Comparison of ENCODE assay signal across 19 cellular contexts in the genomic region with DNA sequence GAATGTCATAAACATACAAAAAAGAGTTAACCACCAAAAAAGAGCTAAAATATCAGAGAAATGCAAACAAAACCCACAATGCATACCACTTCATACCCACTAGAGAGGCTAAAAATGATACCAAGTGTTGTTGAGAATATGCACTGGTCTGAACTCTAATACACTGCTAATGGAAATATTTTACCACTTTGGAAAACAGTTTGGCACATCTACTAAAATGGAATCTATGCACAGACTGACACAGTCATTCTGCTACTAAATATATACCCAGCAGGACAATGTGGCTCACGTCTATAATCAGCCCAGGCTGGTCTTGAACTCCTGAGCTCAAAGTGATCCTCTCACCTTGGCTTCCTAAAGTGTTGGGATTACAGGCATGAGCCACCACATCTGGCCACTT. TPM values are rescaled to one million over a fixed set of nuclear protein-coding genes. Genes with fewer than 3 reads are reported as not detected.
DNase-seq lines count a peak whose midpoint lies in the region; ATAC-seq and TF ChIP-seq lines count a peak whose summit lies in the region.
"Had no signal": no experiment of that assay in that cellular context is flagged by ENCODE, and none has a peak within 500 bp of the region (broad histone marks: within the 10 kb centered on the region; RNA-seq: fewer than 3 reads in every experiment).

No MANE protein-coding gene starts in this region.

- no peak overlapping the region for H3K4me3 ChIP-seq in aorta (ENCODE audit: low read length in 2 of 2)
- H3K4me3 ChIP-seq: adrenal gland, prostate gland had no signal

- intact Hi-C loops in aorta (cut with DNase I): no loop called here

- no peak for DNase-seq in stimulated activated naive CD8-positive, alpha-beta T cell treated with anti-CD3 and anti-CD28 coated beads, Interleukin-15, Interleukin-2, amounts not matched to agents 100 U/mL and 50 U/mL, for 24 hours
- DNase-seq in stimulated activated naive CD8-positive, alpha-beta T cell treated with anti-CD3 and anti-CD28 coated beads, Interleukin-15, amount 100 ng/mL, for 72 hours: no peak
- no peak for DNase-seq in glutamatergic neuron
- peak; percentile 32 for DNase-seq in myocyte (ENCODE audit: low read depth)
- no peak for DNase-seq in aorta
- DNase-seq in NCI-H2029 treated with DMSO at 0.1 percent for 48 hours (lab: John Stamatoyannopoulos, UW): no peak
- DNase-seq in NCI-H2196 (lab: John Stamatoyannopoulos, UW; ENCODE audit: unreplicated experiment): no peak
- DNase-seq: ACHN; activated CD4-positive, alpha-beta T cell treated with anti-CD3 and anti-CD28 coated beads, Interleukin-2, amount 50 U/mL, for 4 hours; adrenal gland; H9; naive thymus-derived CD8-positive, alpha-beta T cell; NCI-H1092 treated with DMSO at 0.1 percent for 48 hours; NCI-H2171; NCI-H82; stimulated activated CD4-positive, alpha-beta T cell treated with anti-CD3 and anti-CD28 coated beads, Interleukin-15, amount 100 ng/mL, for 24 hours had no signal

- WGBS in aorta, 2 donors: 0 to 5% methylated on average over 1 of the region's 1 CpG

- no peaks in the 10 kb centered on the region for H3K27me3 Mint-ChIP-seq in stimulated activated naive CD8-positive, alpha-beta T cell treated with anti-CD3 and anti-CD28 coated beads, Interleukin-15, amount 100 ng/mL, for 72 hours
- H3K27me3 Mint-ChIP-seq in glutamatergic neuron (ENCODE audit: unreplicated experiment): peaks cover 10% of the 10 kb centered on the region
- H3K27me3 Mint-ChIP-seq: naive thymus-derived CD8-positive, alpha-beta T cell had no signal

- no peaks in the 10 kb centered on the region for H3K9me3 Mint-ChIP-seq in stimulated activated naive CD8-positive, alpha-beta T cell treated with anti-CD3 and anti-CD28 coated beads, Interleukin-15, amount 100 ng/mL, for 72 hours
- peaks cover 12% of the 10 kb centered on the region for H3K9me3 Mint-ChIP-seq in glutamatergic neuron (ENCODE audit: unreplicated experiment)

- peak overlapping the region in 1 of 2 donors; percentile 54 for H3K27ac ChIP-seq in aorta (ENCODE audit: low read depth in 1 of 2, low read length in 2 of 2)
- H3K27ac ChIP-seq: adrenal gland, prostate gland had no signal

- ATAC-seq in stimulated activated naive CD8-positive, alpha-beta T cell treated with anti-CD3 and anti-CD28 coated beads, Interleukin-15, Interleukin-2, amounts not matched to agents 100 U/mL and 50 U/mL, for 24 hours: peak; percentile 57
- no peak for ATAC-seq in stimulated activated naive CD8-positive, alpha-beta T cell treated with anti-CD3 and anti-CD28 coated beads, Interleukin-15, amount 100 ng/mL, for 72 hours
- ATAC-seq in aorta (ENCODE audit: low FRiP score): peak; percentile 57
- ATAC-seq in HG03432 (IDR thresholded peaks at IDR 0.05; ENCODE audit: unreplicated experiment): no peak
- ATAC-seq: naive thymus-derived CD8-positive, alpha-beta T cell; Panc1 had no signal

- peaks cover 23% of the 10 kb centered on the region for H3K36me3 Mint-ChIP-seq in glutamatergic neuron (ENCODE audit: unreplicated experiment)

- peaks cover 59% of the 10 kb centered on the region for H3K4me1 Mint-ChIP-seq in stimulated activated naive CD8-positive, alpha-beta T cell treated with anti-CD3 and anti-CD28 coated beads, Interleukin-15, amount 100 ng/mL, for 72 hours
- H3K4me1 Mint-ChIP-seq in glutamatergic neuron (ENCODE audit: low read depth, unreplicated experiment): peaks cover 11% of the 10 kb centered on the region

- H3K4me1 ChIP-seq in aorta (ENCODE audit: control insufficient read depth in 1 of 2, insufficient read depth in 2 of 2, low read length in 2 of 2): peaks cover 2 to 9% of the 10 kb centered on the region in 2 donors
- H3K4me1 ChIP-seq: prostate gland had no signal

- TF ChIP-seq CTCF in glutamatergic neuron (IDR thresholded peaks at IDR 0.05; ENCODE audit: partially characterized antibody, unreplicated experiment): no peak

- H3K27me3 ChIP-seq in aorta (ENCODE audit: control insufficient read depth in 1 of 2, insufficient read depth in 2 of 2, low read length in 1 of 2): no peaks in the 10 kb centered on the region
- H3K27me3 ChIP-seq: adrenal gland had no signal

- H3K27ac Mint-ChIP-seq in stimulated activated naive CD8-positive, alpha-beta T cell treated with anti-CD3 and anti-CD28 coated beads, Interleukin-15, amount 100 ng/mL, for 72 hours: no peak overlapping the region
- peak overlapping the region; percentile 67 for H3K27ac Mint-ChIP-seq in glutamatergic neuron (ENCODE audit: unreplicated experiment)

- H3K36me3 ChIP-seq in aorta (ENCODE audit: control insufficient read depth in 1 of 2, insufficient read depth in 2 of 2, low read length in 1 of 2): no peaks in the 10 kb centered on the region
- H3K36me3 ChIP-seq: adrenal gland, prostate gland had no signal

- no peak overlapping the region for H3K4me3 Mint-ChIP-seq in stimulated activated naive CD8-positive, alpha-beta T cell treated with anti-CD3 and anti-CD28 coated beads, Interleukin-15, amount 100 ng/mL, for 72 hours
- peak overlapping the region; percentile 15 for H3K4me3 Mint-ChIP-seq in glutamatergic neuron (ENCODE audit: unreplicated experiment)
- H3K4me3 Mint-ChIP-seq: H9; naive thymus-derived CD8-positive, alpha-beta T cell had no signal

- no peaks in the 10 kb centered on the region for H3K9me3 ChIP-seq in aorta (ENCODE audit: control insufficient read depth, low read length)
- H3K9me3 ChIP-seq: adrenal gland, prostate gland had no signal

RNA-seq across cellular contexts. Expression of a gene that starts 18.0 kb away (rescaled TPM):
- total RNA-seq in glutamatergic neuron (ENCODE audit: unreplicated experiment): 148 TPM
- 110 and 113 TPM in 2 replicates for total RNA-seq in myocyte
- polyA plus RNA-seq in myocyte (2012): 94.9 TPM
- 100 to 1,000 TPM; 137 to 159 TPM for total RNA-seq in aorta
- 10 to 100 TPM; 13.6 to 16.5 TPM for polyA plus RNA-seq in aorta

Comparison
In these comparisons a context has a peak if more than half of its experiments do, and no peak if none do; other contexts are left out.
1. ATAC-seq: peak in stimulated activated naive CD8-positive, alpha-beta T cell treated with anti-CD3 and anti-CD28 coated beads, Interleukin-15, Interleukin-2, amounts not matched to agents 100 U/mL and 50 U/mL, for 24 hours (single experiment) and aorta (single experiment); none in stimulated activated naive CD8-positive, alpha-beta T cell treated with anti-CD3 and anti-CD28 coated beads, Interleukin-15, amount 100 ng/mL, for 72 hours (single experiment) and HG03432 (single experiment).